ENCODE assay signal across 19 cellular contexts in genomic region chr12:92032965-92033364, GRCh38.
DNase-seq lines count a peak whose midpoint lies in the region; ATAC-seq and TF ChIP-seq lines count a peak whose summit lies in the region.
"Had no signal": no experiment of that assay in that cellular context is flagged by ENCODE, and none has a peak within 500 bp of the region (broad histone marks: within the 10 kb centered on the region; RNA-seq: fewer than 3 reads in every experiment).

No MANE protein-coding gene starts in this region.

- no peaks in the 10 kb centered on the region for H4K20me1 ChIP-seq in Loucy (ENCODE audit: insufficient read depth, low read length, poor library complexity, severe bottlenecking)

- H3K79me2 ChIP-seq in Loucy (ENCODE audit: insufficient read depth, low read length) = no peaks in the 10 kb centered on the region

- H3K4me3 ChIP-seq in Loucy (ENCODE audit: low read length, poor library complexity, severe bottlenecking) (no peak overlapping the region), coronary artery (no peak overlapping the region), gastrocnemius medialis (no peak overlapping the region), dorsolateral prefrontal cortex (no peak overlapping the region)
- H3K4me3 ChIP-seq: adrenal gland, PC-9, SK-N-MC, suprapubic skin had no signal

- H3K27me3 Mint-ChIP-seq in T-helper 1 cell treated with Interleukin-12 subunit alpha and Interleukin-12 subunit beta and Interleukin-4 antibody, amounts not matched to agents 30 μg/mL and 1 μg/mL, for 36 hours (ENCODE audit: low read depth) = no peaks in the 10 kb centered on the region

- no peak overlapping the region for H3K9ac ChIP-seq in Loucy (ENCODE audit: low read depth, low read length, poor library complexity, severe bottlenecking)

- peak overlapping the region; percentile 41 for H3K4me3 Mint-ChIP-seq in T-helper 1 cell treated with Interleukin-12 subunit alpha and Interleukin-12 subunit beta and Interleukin-4 antibody, amounts not matched to agents 30 μg/mL and 1 μg/mL, for 36 hours
- H3K4me3 Mint-ChIP-seq: neural crest cell had no signal

- H3F3A ChIP-seq in Loucy (ENCODE audit: low read depth) = no peaks in the 10 kb centered on the region

- no peaks in the 10 kb centered on the region for H3K36me3 ChIP-seq in Loucy (ENCODE audit: insufficient read depth, low read length)
- H3K36me3 ChIP-seq in gastrocnemius medialis = no peaks in the 10 kb centered on the region
- H3K36me3 ChIP-seq: adrenal gland, suprapubic skin had no signal

- intact Hi-C loops in gastrocnemius medialis (cut with DNase I; ENCODE audit: low total_unique reads) = loop anchor here (5.0 kb wide), 1 partner anchor 109 kb away; no protein-coding TSS in a partner anchor
- intact Hi-C loops in dorsolateral prefrontal cortex (cut with DNase I) = loop anchor here in 1 of 2 donors (10.0 kb wide), 1 partner anchor 112 kb away; the partner anchor contains the start of gene BTG1

- H3K27ac ChIP-seq in coronary artery (peak overlapping the region; percentile 18 to 27), gastrocnemius medialis (peak overlapping the region; percentile 51 to 81 (median 76)), dorsolateral prefrontal cortex (peak overlapping the region in 7 of 59 donors; percentile 0 to 80 (median 27))
- H3K27ac ChIP-seq: 22Rv1, C4-2B, PC-9, SK-N-MC had no signal

- TF ChIP-seq POLR2A in gastrocnemius medialis (IDR thresholded peaks at IDR 0.05) = no peak

- DNase-seq in T-helper 1 cell (no peak), coronary artery (ENCODE audit: low spot score) (no peak), gastrocnemius medialis (no peak), NCI-H1105 treated with DMSO at 0.1 percent for 48 hours (lab: John Stamatoyannopoulos, UW) (no peak), DMS153 treated with DMSO at 0.1 percent for 48 hours (lab: John Stamatoyannopoulos, UW; ENCODE audit: unreplicated experiment) (no peak), dorsolateral prefrontal cortex (no peak)
- DNase-seq: adrenal gland, cerebellar nuclear complex, NCI-H2029 treated with DMSO at 0.1 percent for 48 hours, NCI-H524 treated with DMSO at 0.1 percent for 48 hours, PC-9, retina had no signal

- H3K4me1 ChIP-seq in Loucy (ENCODE audit: insufficient read depth, low read length, poor library complexity, severe bottlenecking) = peaks cover 59% of the 10 kb centered on the region
- H3K4me1 ChIP-seq in gastrocnemius medialis = peaks cover 19 to 31% of the 10 kb centered on the region in 2 donors

- peaks cover 17% of the 10 kb centered on the region for H3K36me3 Mint-ChIP-seq in T-helper 1 cell treated with Interleukin-12 subunit alpha and Interleukin-12 subunit beta and Interleukin-4 antibody, amounts not matched to agents 30 μg/mL and 1 μg/mL, for 36 hours (ENCODE audit: low read depth)

- H3K9me2 ChIP-seq in Loucy (replicated peaks; ENCODE audit: low read depth, low read length) = no peaks in the 10 kb centered on the region

- H3K4me2 ChIP-seq in Loucy (ENCODE audit: low read depth, low read length, poor library complexity, severe bottlenecking) = no peak overlapping the region
- H3K4me2 ChIP-seq: PC-9 had no signal

- in situ Hi-C loops in gastrocnemius medialis (cut with MboI; ENCODE audit: low sequenced_read_pairs in 4 of 4) = no loop called here

- peaks cover 74% of the 10 kb centered on the region for H3K4me1 Mint-ChIP-seq in T-helper 1 cell treated with Interleukin-12 subunit alpha and Interleukin-12 subunit beta and Interleukin-4 antibody, amounts not matched to agents 30 μg/mL and 1 μg/mL, for 36 hours (ENCODE audit: low read depth)

- no peaks in the 10 kb centered on the region for H3K9me3 ChIP-seq in Loucy (ENCODE audit: insufficient read depth, low read depth, low read length)
- no peaks in the 10 kb centered on the region for H3K9me3 ChIP-seq in gastrocnemius medialis
- H3K9me3 ChIP-seq: adrenal gland, suprapubic skin had no signal

- peak overlapping the region; percentile 68; the same call in 1 of the 2 replicates for H2AFZ ChIP-seq in Loucy (ENCODE audit: low read length)
- H2AFZ ChIP-seq: PC-9 had no signal

- peak overlapping the region; percentile 6 for H3K27ac Mint-ChIP-seq in T-helper 1 cell treated with Interleukin-12 subunit alpha and Interleukin-12 subunit beta and Interleukin-4 antibody, amounts not matched to agents 30 μg/mL and 1 μg/mL, for 36 hours

- ATAC-seq in gastrocnemius medialis = no peak

- peaks cover 8% of the 10 kb centered on the region for H3K9me3 Mint-ChIP-seq in T-helper 1 cell treated with Interleukin-12 subunit alpha and Interleukin-12 subunit beta and Interleukin-4 antibody, amounts not matched to agents 30 μg/mL and 1 μg/mL, for 36 hours
- H3K9me3 Mint-ChIP-seq: neural crest cell had no signal

- no peak for TF ChIP-seq CTCF in Loucy (conservative IDR thresholded peaks at IDR 0.05; ENCODE audit: low read length)
- TF ChIP-seq CTCF in coronary artery (IDR thresholded peaks at IDR 0.05) = no peak
- no peak for TF ChIP-seq CTCF in gastrocnemius medialis (IDR thresholded peaks at IDR 0.05 in 4 of 5, conservative IDR thresholded peaks at IDR 0.05 in 1 of 5)
- TF ChIP-seq CTCF in dorsolateral prefrontal cortex (IDR thresholded peaks at IDR 0.05 in 54 of 56, conservative IDR thresholded peaks at IDR 0.05 in 2 of 56; ENCODE audit: low read depth in 1 of 56, partially characterized antibody in 56 of 56) = no peak

- H3K27me3 ChIP-seq in Loucy (ENCODE audit: insufficient read depth, low read length, poor library complexity, severe bottlenecking) = no peaks in the 10 kb centered on the region
- H3K27me3 ChIP-seq in gastrocnemius medialis = no peaks in the 10 kb centered on the region
- no peaks in the 10 kb centered on the region for H3K27me3 ChIP-seq in dorsolateral prefrontal cortex
- H3K27me3 ChIP-seq: adrenal gland, suprapubic skin had no signal
